ENCODE assay signal across 8 cellular contexts in the genomic region with DNA sequence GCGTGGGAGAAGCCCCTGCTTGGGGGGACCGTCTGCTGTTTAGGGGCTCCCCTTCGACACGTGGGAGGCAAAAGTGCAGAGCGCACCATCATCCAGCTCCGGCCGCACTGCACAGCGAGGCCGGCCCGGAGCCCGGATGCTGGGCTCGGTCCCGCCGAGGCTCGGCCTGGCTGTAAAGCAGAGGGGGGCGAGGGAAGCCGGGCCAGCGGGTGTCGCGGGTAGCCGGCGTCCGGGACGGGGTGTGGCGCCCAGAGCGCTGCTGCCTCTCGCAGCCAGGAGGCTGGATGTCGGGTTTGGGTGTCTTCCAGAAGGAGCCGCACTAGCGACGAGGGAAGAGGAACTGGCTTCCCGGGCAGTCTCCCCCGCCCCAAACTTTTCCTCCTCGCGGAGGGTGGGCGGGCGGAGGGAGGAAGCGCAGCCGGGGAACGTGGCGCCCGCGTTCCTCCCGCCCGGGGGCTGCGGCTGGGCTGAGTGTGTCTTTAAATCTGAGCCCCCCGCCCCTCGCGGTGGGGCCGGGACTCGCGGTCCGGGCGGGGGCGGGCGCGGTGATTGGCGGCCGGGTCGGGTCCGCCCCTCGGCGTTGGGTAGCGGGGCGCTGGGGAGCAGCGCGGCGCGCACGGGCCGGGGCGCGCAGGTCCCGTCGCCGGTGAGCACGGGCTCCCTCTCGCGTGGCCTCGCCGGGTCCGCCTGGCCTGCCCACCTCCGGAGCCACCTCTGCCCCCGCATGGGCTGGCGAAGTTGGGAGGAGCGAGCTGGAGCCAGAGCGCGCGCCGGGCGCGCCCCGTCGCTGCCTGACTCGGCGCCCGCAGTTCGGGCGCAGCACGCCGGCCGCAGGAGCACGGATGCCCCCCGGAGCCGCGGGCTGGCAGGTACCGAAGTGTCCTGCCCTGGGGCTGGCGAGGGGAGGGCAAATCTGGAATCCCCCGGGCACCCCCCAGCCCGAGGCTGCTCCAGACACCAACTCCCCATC. TPM values are rescaled to one million over a fixed set of nuclear protein-coding genes. Genes with fewer than 3 reads are reported as not detected.
DNase-seq lines count a peak whose midpoint lies in the region; ATAC-seq and TF ChIP-seq lines count a peak whose summit lies in the region.

A gene (plus strand): TSS at position 577 of the 970 bp plus-strand sequence. CDS start 47,185 bp downstream, outside the sequence.

- H3K4me1 ChIP-seq in BLaER1 (peaks cover 79% of the 10 kb centered on the region), GM23248 (ENCODE audit: insufficient read depth) (no peaks in the 10 kb centered on the region), left ventricle myocardium inferior (peaks cover 76% of the 10 kb centered on the region)

- in situ Hi-C loops in GM23248 (cut with MboI): no loop called here

- no peaks in the 10 kb centered on the region for H3K27me3 ChIP-seq in BLaER1
- peaks cover 27% of the 10 kb centered on the region for H3K27me3 ChIP-seq in GM23248 (replicated peaks; ENCODE audit: insufficient read depth)
- H3K27me3 ChIP-seq in left ventricle myocardium inferior (ENCODE audit: low read depth): no peaks in the 10 kb centered on the region

- H3K36me3 ChIP-seq in BLaER1 (peaks cover 10% of the 10 kb centered on the region; the same call in 1 of the 2 replicates), GM23248 (ENCODE audit: low read depth) (no peaks in the 10 kb centered on the region), left ventricle myocardium inferior (no peaks in the 10 kb centered on the region)

- peak; percentile 32 for ATAC-seq in activated naive CD8-positive, alpha-beta T cell treated with anti-CD3 and anti-CD28 coated beads, Interleukin-2, amount 10 ng/mL, durations not matched to agents 7 days and 5 days (ENCODE audit: low read depth)
- ATAC-seq in HG02885 (IDR thresholded peaks at IDR 0.05; ENCODE audit: poor library complexity, unreplicated experiment) (no peak), HG03139 (IDR thresholded peaks at IDR 0.05; ENCODE audit: unreplicated experiment) (no peak)

- H3K27ac ChIP-seq in BLaER1 (peak within 1 kb of the TSS; percentile 87), GM23248 (no peak within 1 kb of the TSS), left ventricle myocardium inferior (replicated peaks) (peak within 1 kb of the TSS; percentile 88)

- H3F3A ChIP-seq in GM23248 (ENCODE audit: insufficient read depth): no peaks in the 10 kb centered on the region

- peak within 1 kb of the TSS; percentile 50 for H2AFZ ChIP-seq in GM23248

- POLR2A ChIA-PET in activated naive CD8-positive, alpha-beta T cell treated with anti-CD3 and anti-CD28 coated beads, Interleukin-2, amount 10 ng/mL, durations not matched to agents 7 days and 5 days (lab: Charles Lee): interaction anchor here (0.5 to 1.7 kb wide), 4 partner anchors 16 to 1448 kb away, joined by 3 to 4 read pairs (median 4); no protein-coding TSS in a partner anchor

- H3K27ac Mint-ChIP-seq in activated naive CD8-positive, alpha-beta T cell treated with anti-CD3 and anti-CD28 coated beads, Interleukin-2, amount 10 ng/mL, durations not matched to agents 7 days and 5 days: peak within 1 kb of the TSS; percentile 68

- peaks cover 38% of the 10 kb centered on the region for H3K4me1 Mint-ChIP-seq in activated naive CD8-positive, alpha-beta T cell treated with anti-CD3 and anti-CD28 coated beads, Interleukin-2, amount 10 ng/mL, durations not matched to agents 7 days and 5 days

- WGBS in GM23248 (ENCODE audit: low coverage in 1 of 2, low lambda C conversion rate in 2 of 2, missing lambda C conversion rate in 2 of 2), 2 experiments: 1% methylated on average over 51 to 71 of the region's 110 CpGs

- intact Hi-C loops in left ventricle myocardium inferior (cut with micrococcal nuclease): loop anchor here (5.0 kb wide), 1 partner anchor 39 kb away; no protein-coding TSS in a partner anchor
- intact Hi-C loops in posterior vena cava (cut with DNase I): loop anchor here in 1 of 2 donors (10.0 kb wide), 1 partner anchor 276 kb away; no protein-coding TSS in a partner anchor

- H3K4me2 ChIP-seq in BLaER1 (peak within 1 kb of the TSS; percentile 81), GM23248 (ENCODE audit: unreplicated experiment) (peak within 1 kb of the TSS; percentile 47)

- peak; percentile 57 for DNase-seq in GM23248
- peak; percentile 36 for DNase-seq in RPMI7951 (ENCODE audit: low read depth)
- peak; percentile 65 for DNase-seq in activated naive CD8-positive, alpha-beta T cell treated with anti-CD3 and anti-CD28 coated beads, Interleukin-2, amount 10 ng/mL, durations not matched to agents 7 days and 5 days
- DNase-seq in left ventricle myocardium inferior: peak; percentile 83
- DNase-seq in posterior vena cava (ENCODE audit: low spot score): peak; percentile 90

- H3K27me3 Mint-ChIP-seq in activated naive CD8-positive, alpha-beta T cell treated with anti-CD3 and anti-CD28 coated beads, Interleukin-2, amount 10 ng/mL, durations not matched to agents 7 days and 5 days: peaks cover 40% of the 10 kb centered on the region

- H3K4me3 ChIP-seq in BLaER1: peak within 1 kb of the TSS; percentile 82
- peak within 1 kb of the TSS; percentile 69 for H3K4me3 ChIP-seq in GM23248
- H3K4me3 ChIP-seq in left ventricle myocardium inferior: peak within 1 kb of the TSS; percentile 77

- H3K36me3 Mint-ChIP-seq in activated naive CD8-positive, alpha-beta T cell treated with anti-CD3 and anti-CD28 coated beads, Interleukin-2, amount 10 ng/mL, durations not matched to agents 7 days and 5 days: no peaks in the 10 kb centered on the region

- TF ChIP-seq CTCF in left ventricle myocardium inferior (IDR thresholded peaks at IDR 0.05; ENCODE audit: borderline replicate concordance): peak; percentile 72

- H3K79me2 ChIP-seq in GM23248 (ENCODE audit: insufficient read depth): no peaks in the 10 kb centered on the region

- peak within 1 kb of the TSS; percentile 81 for H3K4me3 Mint-ChIP-seq in activated naive CD8-positive, alpha-beta T cell treated with anti-CD3 and anti-CD28 coated beads, Interleukin-2, amount 10 ng/mL, durations not matched to agents 7 days and 5 days

- H3K9me2 ChIP-seq in GM23248 (ENCODE audit: insufficient read depth): no peaks in the 10 kb centered on the region

- H3K9ac ChIP-seq in BLaER1: peak within 1 kb of the TSS; percentile 91
- peak within 1 kb of the TSS; percentile 41 for H3K9ac ChIP-seq in GM23248

- H4K20me1 ChIP-seq in BLaER1 (peaks cover 36% of the 10 kb centered on the region), GM23248 (ENCODE audit: insufficient read depth) (no peaks in the 10 kb centered on the region)

- no peaks in the 10 kb centered on the region for H3K9me3 Mint-ChIP-seq in activated naive CD8-positive, alpha-beta T cell treated with anti-CD3 and anti-CD28 coated beads, Interleukin-2, amount 10 ng/mL, durations not matched to agents 7 days and 5 days

- H3K9me3 ChIP-seq in BLaER1: no peaks in the 10 kb centered on the region
- H3K9me3 ChIP-seq in GM23248 (ENCODE audit: low read depth): no peaks in the 10 kb centered on the region
- H3K9me3 ChIP-seq in left ventricle myocardium inferior (replicated peaks): no peaks in the 10 kb centered on the region

RNA-seq across cellular contexts. Expression of the gene that starts here (rescaled TPM):
- total RNA-seq in GM23248 (2014; rRNA removed; shearing (Covaris generic)): not detected in 2 replicates
- polyA plus RNA-seq in GM23248 (2016; fragmentation: Nextera tagmentation; extraction: Ambion mirVana): not detected in 2 replicates
- 0.10 and 0.12 TPM in 2 replicates for total RNA-seq in RPMI7951 (2014; rRNA removed; shearing (Covaris generic))
- 1 to 10 TPM; 1.1 to 1.4 TPM for total RNA-seq in activated naive CD8-positive, alpha-beta T cell treated with anti-CD3 and anti-CD28 coated beads, Interleukin-2, amount 10 ng/mL, durations not matched to agents 7 days and 5 days
- total RNA-seq in left ventricle myocardium inferior: 5.1 TPM
- 1 to 10 TPM; 6.7 to 7.4 TPM for total RNA-seq in posterior vena cava

Comparison
In these comparisons a context has a peak if more than half of its experiments do, and no peak if none do; other contexts are left out.
1. Peak in DNase-seq, H3K4me3 ChIP-seq, H3K9ac ChIP-seq and H3K4me2 ChIP-seq in GM23248; RNA of the gene not detected or under 1 TPM.
2. Peak in DNase-seq in RPMI7951; RNA of the gene not detected or under 1 TPM.
3. DNase-seq: peak in every context shown above with its lines; median percentile 90 in posterior vena cava; 83 in left ventricle myocardium inferior; 65 in activated naive CD8-positive, alpha-beta T cell treated with anti-CD3 and anti-CD28 coated beads, Interleukin-2, amount 10 ng/mL, durations not matched to agents 7 days and 5 days; 57 in GM23248; 36 in RPMI7951.